ENCODE assay signal across 28 cellular contexts in the genomic region with DNA sequence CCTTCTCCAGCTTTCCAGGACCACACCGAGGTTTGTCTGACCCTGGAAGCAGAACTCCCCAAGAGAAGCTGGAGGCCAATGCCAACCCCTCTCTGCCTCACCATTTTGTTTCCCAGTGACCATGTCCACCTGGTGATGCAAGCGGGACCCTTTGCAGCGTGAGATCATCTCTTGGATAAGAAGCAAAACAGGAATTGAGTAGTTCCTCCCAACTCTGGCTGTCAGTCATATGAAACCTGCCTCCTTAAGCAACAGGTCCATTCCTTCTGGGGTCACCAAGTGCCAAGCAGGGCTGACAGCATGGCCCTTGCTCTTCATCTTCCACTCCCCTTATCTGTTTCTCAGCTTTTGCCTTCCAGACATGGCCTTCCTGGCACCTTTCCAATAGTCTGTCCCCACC.
"Had no signal": no experiment of that assay in that cellular context is flagged by ENCODE, and none has a peak within 500 bp of the region (broad histone marks: within the 10 kb centered on the region; RNA-seq: fewer than 3 reads in every experiment).

No MANE protein-coding gene starts in this region.

- H3K4me3 ChIP-seq: ascending aorta, body of pancreas, PC-9, SK-N-MC had no signal

- H3K4me2 ChIP-seq: PC-9 had no signal

- H3K36me3 Mint-ChIP-seq: activated naive CD4-positive, alpha-beta T cell treated with anti-CD3 and anti-CD28 coated beads, Interleukin-2, amount 50 U/mL, for 72 hours; WTC11 had no signal

- DNase-seq: activated CD4-positive, alpha-beta T cell treated with anti-CD3 and anti-CD28 coated beads for 48 hours; activated CD4-positive, alpha-beta T cell treated with anti-CD3 and anti-CD28 coated beads, Interleukin-2, amount 50 U/mL, for 4 hours; activated CD4-positive, CD25-positive, alpha-beta regulatory T cell treated with anti-CD3 and anti-CD28 coated beads, Interleukin-2, amount 50 U/mL, for 72 hours; activated CD8-positive, alpha-beta memory T cell treated with anti-CD3 and anti-CD28 coated beads, Interleukin-2, amount 50 U/mL, for 48 hours; activated CD8-positive, alpha-beta T cell treated with anti-CD3 and anti-CD28 coated beads, Interleukin-2, amount 10 ng/mL, durations not matched to agents 7 days and 5 days; activated effector memory CD4-positive, alpha-beta T cell treated with anti-CD3 and anti-CD28 coated beads, Interleukin-2, amount 50 U/mL, for 16 hours; activated naive CD4-positive, alpha-beta T cell treated with Interleukin-2 at 50 U/mL for 16 hours; activated naive CD8-positive, alpha-beta T cell treated with anti-CD3 and anti-CD28 coated beads, Interleukin-2, amount 50 U/mL, for 24 hours; activated T-cell treated with anti-CD3 and anti-CD28 coated beads, Interleukin-2, amount 50 U/mL, for 24 hours; amniotic stem cell; body of pancreas; cortex of kidney; KG1; NCI-H1048; NCI-H1417; NCI-H1930; NCI-H2171; NCI-H2227 treated with DMSO at 0.1 percent for 48 hours; NCI-H526; NCI-H82; PC-9; SHP77 treated with DMSO at 0.1 percent for 48 hours; SW 1271 had no signal

- H3K27me3 ChIP-seq: ascending aorta, body of pancreas had no signal

- H3K4me1 Mint-ChIP-seq: activated naive CD8-positive, alpha-beta T cell treated with anti-CD3 and anti-CD28 coated beads, Interleukin-2, amount 50 U/mL, for 24 hours; central memory CD8-positive, alpha-beta T cell had no signal

- H3K4me1 ChIP-seq: ascending aorta had no signal

- H3K27ac Mint-ChIP-seq: activated CD8-positive, alpha-beta T cell treated with anti-CD3 and anti-CD28 coated beads, Interleukin-2, amount 10 ng/mL, durations not matched to agents 7 days and 5 days; activated naive CD4-positive, alpha-beta T cell treated with anti-CD3 and anti-CD28 coated beads, Interleukin-2, amount 50 U/mL, for 72 hours; activated naive CD8-positive, alpha-beta T cell treated with anti-CD3 and anti-CD28 coated beads, Interleukin-2, amount 50 U/mL, for 24 hours; activated T-cell treated with anti-CD3 and anti-CD28 coated beads, Interleukin-2, amount 50 U/mL, for 24 hours; WTC11 had no signal

- H3K27me3 Mint-ChIP-seq: activated naive CD8-positive, alpha-beta T cell treated with anti-CD3 and anti-CD28 coated beads, Interleukin-2, amount 50 U/mL, for 24 hours; central memory CD8-positive, alpha-beta T cell had no signal

- H3K9me3 ChIP-seq: ascending aorta, body of pancreas had no signal

- H3K9me3 Mint-ChIP-seq: activated naive CD4-positive, alpha-beta T cell treated with anti-CD3 and anti-CD28 coated beads, Interleukin-2, amount 50 U/mL, for 72 hours; activated naive CD8-positive, alpha-beta T cell treated with anti-CD3 and anti-CD28 coated beads, Interleukin-2, amount 50 U/mL, for 24 hours; activated T-cell treated with anti-CD3 and anti-CD28 coated beads, Interleukin-2, amount 50 U/mL, for 24 hours; central memory CD8-positive, alpha-beta T cell had no signal

- H3K27ac ChIP-seq: ascending aorta, body of pancreas, PC-9, SK-N-MC had no signal

- H3K36me3 ChIP-seq: ascending aorta had no signal

- ATAC-seq: activated CD8-positive, alpha-beta T cell treated with anti-CD3 and anti-CD28 coated beads, Interleukin-2, amount 10 ng/mL, durations not matched to agents 7 days and 5 days; activated naive CD4-positive, alpha-beta T cell treated with anti-CD3 and anti-CD28 coated beads, Interleukin-2, amount 50 U/mL, for 72 hours; activated naive CD8-positive, alpha-beta T cell treated with anti-CD3 and anti-CD28 coated beads, Interleukin-2, amount 50 U/mL, for 24 hours; body of pancreas; WTC11 had no signal

- H3K4me3 Mint-ChIP-seq: activated CD8-positive, alpha-beta T cell treated with anti-CD3 and anti-CD28 coated beads, Interleukin-2, amount 10 ng/mL, durations not matched to agents 7 days and 5 days; activated naive CD8-positive, alpha-beta T cell treated with anti-CD3 and anti-CD28 coated beads, Interleukin-2, amount 50 U/mL, for 24 hours; activated T-cell treated with anti-CD3 and anti-CD28 coated beads, Interleukin-2, amount 50 U/mL, for 24 hours; central memory CD8-positive, alpha-beta T cell; WTC11 had no signal

- H2AFZ ChIP-seq: PC-9 had no signal
